In the genomic region with DNA sequence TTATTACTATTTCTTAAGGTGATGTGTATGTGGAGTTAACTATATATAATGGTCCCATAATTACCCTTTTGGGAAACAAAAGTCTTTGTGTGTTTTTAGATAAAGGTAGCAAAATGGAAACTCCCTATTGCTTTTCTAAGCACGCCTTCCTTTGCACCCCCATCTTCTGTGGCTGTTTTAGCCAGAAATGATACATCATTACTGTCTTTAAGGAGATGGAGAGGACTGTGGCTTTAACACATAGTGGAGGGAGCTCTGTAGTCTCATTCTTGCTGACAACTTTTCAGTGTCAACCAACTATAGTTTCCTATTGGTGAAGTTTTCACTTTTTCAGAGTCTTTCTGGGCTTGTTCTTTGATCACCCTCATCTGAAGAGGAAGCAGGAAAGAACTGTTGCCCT, we compare ENCODE assay signal across 18 cellular contexts. TPM values are rescaled to one million over a fixed set of nuclear protein-coding genes. Genes with fewer than 3 reads are reported as not detected.
DNase-seq lines count a peak whose midpoint lies in the region; ATAC-seq and TF ChIP-seq lines count a peak whose summit lies in the region.
"Had no signal": no experiment of that assay in that cellular context is flagged by ENCODE, and none has a peak within 500 bp of the region (broad histone marks: within the 10 kb centered on the region; RNA-seq: fewer than 3 reads in every experiment).

No MANE protein-coding gene starts in this region.

- H3K4me3 ChIP-seq in neutrophil (ENCODE audit: low read depth in 1 of 2, low read length in 1 of 2) = no peak overlapping the region
- H3K4me3 ChIP-seq: prostate gland, SJCRH30 had no signal

- peak; percentile 40 to 53 for DNase-seq in activated T-cell treated with anti-CD3 and anti-CD28 coated beads, Interleukin-2, amount 50 U/mL, for 72 hours
- no peak for DNase-seq in activated T-cell treated with anti-CD3 and anti-CD28 coated beads, Interleukin-2, amount 50 U/mL, for 1 hour
- DNase-seq in GM20000 (ENCODE audit: low spot score) (peak; percentile 34), OCI-M2 (lab: John Stamatoyannopoulos, UW; ENCODE audit: unreplicated experiment) (no peak)
- no peak for DNase-seq in activated CD8-positive, alpha-beta T cell treated with anti-CD3 and anti-CD28 coated beads, Interleukin-2, amount 10 ng/mL, durations not matched to agents 7 days and 5 days
- DNase-seq: aorta; effector CD8-positive, alpha-beta T cell; NCI-H1105; SJCRH30 had no signal

- CTCF ChIA-PET in activated CD8-positive, alpha-beta T cell treated with anti-CD3 and anti-CD28 coated beads, Interleukin-2, amount 10 ng/mL, durations not matched to agents 7 days and 5 days (lab: Charles Lee) = interaction anchor here (1.4 to 6.2 kb wide), 4 partner anchors 19 to 263 kb away, joined by 3 to 188 read pairs (median 92); no protein-coding TSS in a partner anchor

- POLR2A ChIA-PET in activated CD8-positive, alpha-beta T cell treated with anti-CD3 and anti-CD28 coated beads, Interleukin-2, amount 10 ng/mL, durations not matched to agents 7 days and 5 days (lab: Charles Lee) = interaction anchor here (5.9 kb wide), 1 partner anchor 18 kb away, joined by 29 read pairs; the partner anchor contains the start of gene ARPC5

- TF ChIP-seq CTCF in GM20000 (IDR thresholded peaks at IDR 0.05; ENCODE audit: extremely low read depth, missing control alignments) (no peak), neutrophil (IDR thresholded peaks at IDR 0.05) (no peak)

- no peaks in the 10 kb centered on the region for H3K9me3 ChIP-seq in neutrophil
- H3K9me3 ChIP-seq: prostate gland, SJCRH30 had no signal

- H3K27ac ChIP-seq in neutrophil = peak overlapping the region; percentile 81
- H3K27ac ChIP-seq: prostate gland, SJCRH30 had no signal

- H3K27me3 Mint-ChIP-seq in activated T-cell treated with anti-CD3 and anti-CD28 coated beads, Interleukin-2, amount 50 U/mL, for 72 hours (ENCODE audit: low read depth) = no peaks in the 10 kb centered on the region
- H3K27me3 Mint-ChIP-seq in activated CD8-positive, alpha-beta T cell treated with anti-CD3 and anti-CD28 coated beads, Interleukin-2, amount 10 ng/mL, durations not matched to agents 7 days and 5 days (ENCODE audit: low read depth) = no peaks in the 10 kb centered on the region

- no peaks in the 10 kb centered on the region for H3K36me3 Mint-ChIP-seq in activated T-cell treated with anti-CD3 and anti-CD28 coated beads, Interleukin-2, amount 50 U/mL, for 72 hours (ENCODE audit: insufficient read depth in 2 of 2)
- no peaks in the 10 kb centered on the region for H3K36me3 Mint-ChIP-seq in activated CD8-positive, alpha-beta T cell treated with anti-CD3 and anti-CD28 coated beads, Interleukin-2, amount 10 ng/mL, durations not matched to agents 7 days and 5 days (ENCODE audit: low read depth)
- H3K36me3 Mint-ChIP-seq: WTC11 had no signal

- no peaks in the 10 kb centered on the region for H3K9me3 Mint-ChIP-seq in activated T-cell treated with anti-CD3 and anti-CD28 coated beads, Interleukin-2, amount 50 U/mL, for 72 hours
- no peaks in the 10 kb centered on the region for H3K9me3 Mint-ChIP-seq in activated CD8-positive, alpha-beta T cell treated with anti-CD3 and anti-CD28 coated beads, Interleukin-2, amount 10 ng/mL, durations not matched to agents 7 days and 5 days (ENCODE audit: insufficient read depth)
- H3K9me3 Mint-ChIP-seq: WTC11 had no signal

- no peaks in the 10 kb centered on the region for H3K27me3 ChIP-seq in neutrophil
- H3K27me3 ChIP-seq: SJCRH30 had no signal

- ATAC-seq in activated T-cell treated with anti-CD3 and anti-CD28 coated beads, Interleukin-2, amount 50 U/mL, for 72 hours (replicated peaks in 1 of 2) = peak; percentile 97 to 99
- ATAC-seq in activated CD8-positive, alpha-beta T cell treated with anti-CD3 and anti-CD28 coated beads, Interleukin-2, amount 10 ng/mL, durations not matched to agents 7 days and 5 days = peak; percentile 49
- ATAC-seq in HG03097 (IDR thresholded peaks at IDR 0.05; ENCODE audit: low FRiP score, unreplicated experiment) = no peak
- no peak for ATAC-seq in GM19328 (IDR thresholded peaks at IDR 0.05; ENCODE audit: unreplicated experiment)
- ATAC-seq: WTC11 had no signal

- peaks cover 44% of the 10 kb centered on the region for H3K4me1 Mint-ChIP-seq in activated T-cell treated with anti-CD3 and anti-CD28 coated beads, Interleukin-2, amount 50 U/mL, for 72 hours (ENCODE audit: low read depth)
- H3K4me1 Mint-ChIP-seq in activated CD8-positive, alpha-beta T cell treated with anti-CD3 and anti-CD28 coated beads, Interleukin-2, amount 10 ng/mL, durations not matched to agents 7 days and 5 days (ENCODE audit: low read depth) = peaks cover 39% of the 10 kb centered on the region

- no peaks in the 10 kb centered on the region for H3K36me3 ChIP-seq in neutrophil
- H3K36me3 ChIP-seq: prostate gland, SJCRH30 had no signal

- peak overlapping the region; percentile 25 to 68 for H3K4me3 Mint-ChIP-seq in activated T-cell treated with anti-CD3 and anti-CD28 coated beads, Interleukin-2, amount 50 U/mL, for 72 hours
- no peak overlapping the region for H3K4me3 Mint-ChIP-seq in activated CD8-positive, alpha-beta T cell treated with anti-CD3 and anti-CD28 coated beads, Interleukin-2, amount 10 ng/mL, durations not matched to agents 7 days and 5 days
- H3K4me3 Mint-ChIP-seq: WTC11 had no signal

- H3K4me1 ChIP-seq in neutrophil (ENCODE audit: control insufficient read depth in 1 of 2, insufficient read depth in 1 of 2, low read depth in 1 of 2, low read length in 1 of 2) = peaks cover 49 to 50% of the 10 kb centered on the region in 2 experiments
- H3K4me1 ChIP-seq: prostate gland had no signal

- H3K27ac Mint-ChIP-seq in activated T-cell treated with anti-CD3 and anti-CD28 coated beads, Interleukin-2, amount 50 U/mL, for 72 hours = peak overlapping the region; percentile 97
- H3K27ac Mint-ChIP-seq in activated CD8-positive, alpha-beta T cell treated with anti-CD3 and anti-CD28 coated beads, Interleukin-2, amount 10 ng/mL, durations not matched to agents 7 days and 5 days = peak overlapping the region; percentile 73
- H3K27ac Mint-ChIP-seq: WTC11 had no signal

RNA-seq across cellular contexts. Expression of gene APOBEC4, which starts 1.0 kb away (rescaled TPM):
- total RNA-seq in activated T-cell treated with anti-CD3 and anti-CD28 coated beads, Interleukin-2, amount 50 U/mL, for 72 hours = not detected
- total RNA-seq in activated CD8-positive, alpha-beta T cell treated with anti-CD3 and anti-CD28 coated beads, Interleukin-2, amount 10 ng/mL, durations not matched to agents 7 days and 5 days = not detected
- total RNA-seq: aorta, glomerular endothelial cell, HT-29, liver, SJCRH30, temporal lobe, WTC11 had no signal

RNA-seq across cellular contexts. Expression of gene ARPC5, which starts 16.5 kb away (rescaled TPM):
- total RNA-seq in activated T-cell treated with anti-CD3 and anti-CD28 coated beads, Interleukin-2, amount 50 U/mL, for 72 hours = 10 to 100 TPM; 79.1 to 80.1 TPM
- 100 to 1,000 TPM; 271 to 274 TPM for total RNA-seq in activated CD8-positive, alpha-beta T cell treated with anti-CD3 and anti-CD28 coated beads, Interleukin-2, amount 10 ng/mL, durations not matched to agents 7 days and 5 days

Comparison
In these comparisons a context has a peak if more than half of its experiments do, and no peak if none do; other contexts are left out.
1. DNase-seq: peak in activated T-cell treated with anti-CD3 and anti-CD28 coated beads, Interleukin-2, amount 50 U/mL, for 72 hours (2 of 2) and GM20000 (single experiment); none in activated T-cell treated with anti-CD3 and anti-CD28 coated beads, Interleukin-2, amount 50 U/mL, for 1 hour (single experiment), activated CD8-positive, alpha-beta T cell treated with anti-CD3 and anti-CD28 coated beads, Interleukin-2, amount 10 ng/mL, durations not matched to agents 7 days and 5 days (single experiment) and OCI-M2 (single experiment).
2. ATAC-seq: peak in activated T-cell treated with anti-CD3 and anti-CD28 coated beads, Interleukin-2, amount 50 U/mL, for 72 hours (2 of 2) and activated CD8-positive, alpha-beta T cell treated with anti-CD3 and anti-CD28 coated beads, Interleukin-2, amount 10 ng/mL, durations not matched to agents 7 days and 5 days (single experiment); none in HG03097 (single experiment) and GM19328 (single experiment).